In genomic region chr11:2803186-2804057, GRCh38 we compare ENCODE assay signal across 13 cellular contexts.
DNase-seq lines count a peak whose midpoint lies in the region; ATAC-seq and TF ChIP-seq lines count a peak whose summit lies in the region.
"Had no signal": no experiment of that assay in that cellular context is flagged by ENCODE, and none has a peak within 500 bp of the region (broad histone marks: within the 10 kb centered on the region; RNA-seq: fewer than 3 reads in every experiment).

No MANE protein-coding gene starts in this region.

- H3K4me2 ChIP-seq in OCI-LY7 (ENCODE audit: low read length): no peak overlapping the region

- POLR2A ChIA-PET in OCI-LY7 (lab: Charles Lee): no interaction called here

- peaks cover 0 to 43% (median 23%) of the 10 kb centered on the region in 12 donors for H3K4me1 ChIP-seq in heart left ventricle
- peaks cover 7 to 15% of the 10 kb centered on the region in 2 donors for H3K4me1 ChIP-seq in uterus
- H3K4me1 ChIP-seq in OCI-LY7 (ENCODE audit: insufficient read depth, low read length, poor library complexity, severe bottlenecking): no peaks in the 10 kb centered on the region

- no TSS peak for BruUV-seq in OCI-LY7 (replicated peaks; lab: Mats Ljungman, UMichigan)

- H3K36me3 ChIP-seq in heart left ventricle (no peaks in the 10 kb centered on the region), uterus (no peaks in the 10 kb centered on the region), OCI-LY7 (ENCODE audit: insufficient read depth, low read length) (no peaks in the 10 kb centered on the region)
- H3K36me3 ChIP-seq: esophagus squamous epithelium had no signal

- DNase-seq in heart left ventricle: peak; percentile 6 to 48 (median 18)
- DNase-seq in Right ventricle myocardium inferior (ENCODE audit: missing footprints): no peak
- DNase-seq in ecto neural progenitor cell (ENCODE audit: low spot score): peak; percentile 43
- peak; percentile 13 to 14 for DNase-seq in uterus
- DNase-seq in OCI-LY7 (ENCODE audit: low spot score): no peak
- DNase-seq in NCI-H2171 (lab: John Stamatoyannopoulos, UW): no peak
- DNase-seq: AML-193; esophagus squamous epithelium; HFFc6; stimulated activated CD4-positive, alpha-beta T cell treated with anti-CD3 and anti-CD28 coated beads, Interleukin-2, amount 100 ng/mL, for 48 hours had no signal

- H3K4me3 ChIP-seq in heart left ventricle: no peak overlapping the region
- no peak overlapping the region for H3K4me3 ChIP-seq in uterus
- H3K4me3 ChIP-seq in OCI-LY7 (ENCODE audit: low read depth, low read length, poor library complexity, severe bottlenecking): no peak overlapping the region
- H3K4me3 ChIP-seq: esophagus squamous epithelium had no signal

- intact Hi-C loops in heart left ventricle (cut with DNase I): no loop called here
- intact Hi-C loops in Right ventricle myocardium inferior (cut with DNase I): no loop called here
- intact Hi-C loops in uterus (cut with DNase I; ENCODE audit: low total_unique reads): no loop called here
- intact Hi-C loops in OCI-LY7 (cut with micrococcal nuclease; ENCODE audit: unreplicated experiment): no loop called here

- peaks cover 10% of the 10 kb centered on the region for H3K9me3 Mint-ChIP-seq in nephron
- H3K9me3 Mint-ChIP-seq: activated naive CD4-positive, alpha-beta T cell treated with anti-CD3 and anti-CD28 coated beads, Interleukin-2, amount 10 ng/mL, durations not matched to agents 7 days and 5 days had no signal

- peaks cover 6% of the 10 kb centered on the region for H3K36me3 Mint-ChIP-seq in nephron (ENCODE audit: low read depth)
- H3K36me3 Mint-ChIP-seq: activated naive CD4-positive, alpha-beta T cell treated with anti-CD3 and anti-CD28 coated beads, Interleukin-2, amount 10 ng/mL, durations not matched to agents 7 days and 5 days had no signal

- H3K79me2 ChIP-seq in OCI-LY7 (ENCODE audit: insufficient read depth, low read depth, low read length): no peaks in the 10 kb centered on the region

- H3K27me3 ChIP-seq in heart left ventricle (no peaks in the 10 kb centered on the region), uterus (no peaks in the 10 kb centered on the region)

- H3K27me3 Mint-ChIP-seq in nephron (ENCODE audit: low read depth): peaks cover 10% of the 10 kb centered on the region
- H3K27me3 Mint-ChIP-seq: activated naive CD4-positive, alpha-beta T cell treated with anti-CD3 and anti-CD28 coated beads, Interleukin-2, amount 10 ng/mL, durations not matched to agents 7 days and 5 days had no signal

- peaks cover 44% of the 10 kb centered on the region for H3K4me1 Mint-ChIP-seq in nephron
- H3K4me1 Mint-ChIP-seq: activated naive CD4-positive, alpha-beta T cell treated with anti-CD3 and anti-CD28 coated beads, Interleukin-2, amount 10 ng/mL, durations not matched to agents 7 days and 5 days had no signal

- no peak for TF ChIP-seq CTCF in heart left ventricle (IDR thresholded peaks at IDR 0.05)
- TF ChIP-seq CTCF in nephron (IDR thresholded peaks at IDR 0.05; ENCODE audit: unreplicated experiment in 3 of 3): no peak
- no peak for TF ChIP-seq CTCF in uterus (IDR thresholded peaks at IDR 0.05)
- no peak for TF ChIP-seq CTCF in OCI-LY7 (conservative IDR thresholded peaks at IDR 0.05; ENCODE audit: low read length)

- 92 to 98% (median 95%) methylated on average over 17 to 20 of the region's 20 CpGs for WGBS in heart left ventricle, 4 donors

- peak overlapping the region in 2 of 3 experiments; percentile 35 to 80 for H3K27ac Mint-ChIP-seq in nephron
- H3K27ac Mint-ChIP-seq: activated naive CD4-positive, alpha-beta T cell treated with anti-CD3 and anti-CD28 coated beads, Interleukin-2, amount 10 ng/mL, durations not matched to agents 7 days and 5 days; HFFc6 had no signal

- TF ChIP-seq POLR2A in heart left ventricle (IDR thresholded peaks at IDR 0.05): no peak
- no peak for TF ChIP-seq POLR2A in uterus (IDR thresholded peaks at IDR 0.05)

- no peaks in the 10 kb centered on the region for H3K9me2 ChIP-seq in OCI-LY7 (ENCODE audit: insufficient read depth, low read length)

- H2AFZ ChIP-seq in OCI-LY7 (ENCODE audit: low read length): no peak overlapping the region

- H3K27ac ChIP-seq in heart left ventricle (no peak overlapping the region), uterus (no peak overlapping the region), OCI-LY7 (ENCODE audit: low read depth, low read length, poor library complexity, severe bottlenecking) (no peak overlapping the region)

- no peak for ATAC-seq in heart left ventricle
- ATAC-seq in Right ventricle myocardium inferior: no peak
- no peak for ATAC-seq in HG02840 (IDR thresholded peaks at IDR 0.05; ENCODE audit: low FRiP score, unreplicated experiment)

- no peak overlapping the region for H3K4me3 Mint-ChIP-seq in nephron
- H3K4me3 Mint-ChIP-seq: activated naive CD4-positive, alpha-beta T cell treated with anti-CD3 and anti-CD28 coated beads, Interleukin-2, amount 10 ng/mL, durations not matched to agents 7 days and 5 days; HFFc6 had no signal

- no peaks in the 10 kb centered on the region for H4K20me1 ChIP-seq in OCI-LY7 (ENCODE audit: insufficient read depth, low read length)

- H3K9me3 ChIP-seq in heart left ventricle: no peaks in the 10 kb centered on the region
- no peaks in the 10 kb centered on the region for H3K9me3 ChIP-seq in uterus
- H3K9me3 ChIP-seq in OCI-LY7 (ENCODE audit: low read length): no peaks in the 10 kb centered on the region
- H3K9me3 ChIP-seq: esophagus squamous epithelium had no signal

- CTCF ChIA-PET in OCI-LY7 (lab: Charles Lee; ENCODE audit: unreplicated experiment): no interaction called here

Comparison
In these comparisons a context has a peak if more than half of its experiments do, and no peak if none do; other contexts are left out.
1. DNase-seq: peak in heart left ventricle (5 of 5), ecto neural progenitor cell (single experiment) and uterus (2 of 2); none in Right ventricle myocardium inferior (single experiment), OCI-LY7 (single experiment) and NCI-H2171 (single experiment).